ENCODE assay signal across 11 cellular contexts in the genomic region with DNA sequence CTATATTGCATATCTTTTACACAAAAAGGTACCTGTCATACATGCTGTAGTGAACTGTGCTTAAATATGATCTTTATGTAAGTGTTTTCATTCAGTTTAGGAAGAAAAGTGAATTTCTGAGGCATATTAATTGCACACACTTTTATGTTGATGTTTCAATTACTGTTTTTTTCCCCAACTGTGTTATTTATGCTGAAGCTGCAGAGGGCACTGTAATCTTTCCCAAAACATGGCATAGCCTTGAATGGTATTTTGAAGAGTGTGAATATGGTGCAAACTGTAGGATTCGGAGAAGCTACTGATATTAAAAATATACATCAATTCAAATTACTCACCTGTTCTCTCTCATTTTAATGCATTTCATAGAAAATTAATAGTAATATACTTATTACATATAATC. TPM values are rescaled to one million over a fixed set of nuclear protein-coding genes. Genes with fewer than 3 reads are reported as not detected.
DNase-seq lines count a peak whose midpoint lies in the region; ATAC-seq and TF ChIP-seq lines count a peak whose summit lies in the region.
"Had no signal": no experiment of that assay in that cellular context is flagged by ENCODE, and none has a peak within 500 bp of the region (broad histone marks: within the 10 kb centered on the region; RNA-seq: fewer than 3 reads in every experiment).

No MANE protein-coding gene starts in this region.

- no peaks in the 10 kb centered on the region for H4K20me1 ChIP-seq in mammary epithelial cell (ENCODE audit: insufficient read depth, low read length)
- H4K20me1 ChIP-seq in neural progenitor cell (ENCODE audit: low read depth) = no peaks in the 10 kb centered on the region

- dilution Hi-C loops in mammary epithelial cell (cut with HindIII; ENCODE audit: low sequenced_read_pairs) = no loop called here

- H3K36me3 ChIP-seq in mammary epithelial cell (ENCODE audit: insufficient read depth, low read length) (no peaks in the 10 kb centered on the region), neural progenitor cell (no peaks in the 10 kb centered on the region)
- H3K36me3 ChIP-seq: thoracic aorta had no signal

- no peaks in the 10 kb centered on the region for H3K4me1 Mint-ChIP-seq in neural progenitor cell
- H3K4me1 Mint-ChIP-seq in stimulated activated effector memory CD8-positive, alpha-beta T cell treated with anti-CD3 and anti-CD28 coated beads, Interleukin-12 subunit alpha, Interleukin-12 subunit beta, amount 100 ng/mL, for 72 hours = no peaks in the 10 kb centered on the region
- H3K4me1 Mint-ChIP-seq: activated naive CD8-positive, alpha-beta T cell treated with anti-CD3 and anti-CD28 coated beads, Interleukin-2, amount 10 ng/mL, durations not matched to agents 7 days and 5 days had no signal

- BruUV-seq in mammary epithelial cell (replicated peaks; lab: Mats Ljungman, UMichigan) = no TSS peak

- ATAC-seq in stimulated activated effector memory CD8-positive, alpha-beta T cell treated with anti-CD3 and anti-CD28 coated beads, Interleukin-12 subunit alpha, Interleukin-12 subunit beta, amount 100 ng/mL, for 72 hours = no peak

- H3K4me1 ChIP-seq in mammary epithelial cell (ENCODE audit: insufficient read depth, low read length) (no peaks in the 10 kb centered on the region), neural progenitor cell (no peaks in the 10 kb centered on the region)

- no peaks in the 10 kb centered on the region for H3K27me3 Mint-ChIP-seq in neural progenitor cell (ENCODE audit: insufficient read depth, low read depth)

- no peaks in the 10 kb centered on the region for H3K9me3 ChIP-seq in mammary epithelial cell (replicated peaks; ENCODE audit: insufficient read depth, low read length)
- no peaks in the 10 kb centered on the region for H3K9me3 ChIP-seq in neural progenitor cell (ENCODE audit: low read depth)
- H3K9me3 ChIP-seq: thoracic aorta had no signal

- H3K27me3 ChIP-seq in mammary epithelial cell (ENCODE audit: insufficient read depth, low read length) (no peaks in the 10 kb centered on the region), neural progenitor cell (no peaks in the 10 kb centered on the region)

- H3K79me2 ChIP-seq in mammary epithelial cell (ENCODE audit: insufficient read depth, low read length) = no peaks in the 10 kb centered on the region
- no peaks in the 10 kb centered on the region for H3K79me2 ChIP-seq in neural progenitor cell (ENCODE audit: low read depth)

- H3K4me3 Mint-ChIP-seq in neural progenitor cell = no peak overlapping the region
- H3K4me3 Mint-ChIP-seq in stimulated activated effector memory CD8-positive, alpha-beta T cell treated with anti-CD3 and anti-CD28 coated beads, Interleukin-12 subunit alpha, Interleukin-12 subunit beta, amount 100 ng/mL, for 72 hours = no peak overlapping the region
- H3K4me3 Mint-ChIP-seq: activated naive CD8-positive, alpha-beta T cell treated with anti-CD3 and anti-CD28 coated beads, Interleukin-2, amount 10 ng/mL, durations not matched to agents 7 days and 5 days had no signal

- DNase-seq in DMS 273 (lab: John Stamatoyannopoulos, UW; ENCODE audit: unreplicated experiment) (peak; percentile 30), DMS 273 treated with DMSO at 0.1 percent for 48 hours (lab: John Stamatoyannopoulos, UW) (no peak), NB4 (ENCODE audit: low read depth) (peak; percentile 20), mammary epithelial cell (peak; percentile 9), neural progenitor cell (ENCODE audit: low spot score) (peak; percentile 8), activated T-cell treated with anti-CD3 and anti-CD28 coated beads for 4 hours (no peak), KG1 (lab: John Stamatoyannopoulos, UW) (no peak)
- no peak for DNase-seq in stimulated activated effector memory CD8-positive, alpha-beta T cell treated with anti-CD3 and anti-CD28 coated beads, Interleukin-12 subunit alpha, Interleukin-12 subunit beta, amount 100 ng/mL, for 72 hours (ENCODE audit: low spot score in 2 of 2)
- DNase-seq: 8988T; activated naive CD8-positive, alpha-beta T cell treated with anti-CD3 and anti-CD28 coated beads, Interleukin-2, amount 10 ng/mL, durations not matched to agents 7 days and 5 days had no signal

- H3K4me2 ChIP-seq in mammary epithelial cell (ENCODE audit: insufficient read depth, low read depth, low read length) (no peak overlapping the region), neural progenitor cell (no peak overlapping the region)

- in situ Hi-C loops in mammary epithelial cell (cut with MboI; ENCODE audit: low sequenced_read_pairs in 2 of 2) = loop anchor here (10.0 to 25.0 kb wide), 3 partner anchors 581 to 711 kb away; no protein-coding TSS in a partner anchor

- CTCF ChIA-PET in mammary epithelial cell (lab: Charles Lee; ENCODE audit: low non-redundant PET) = no interaction called here

- no peak overlapping the region for H3K27ac Mint-ChIP-seq in neural progenitor cell
- H3K27ac Mint-ChIP-seq in stimulated activated effector memory CD8-positive, alpha-beta T cell treated with anti-CD3 and anti-CD28 coated beads, Interleukin-12 subunit alpha, Interleukin-12 subunit beta, amount 100 ng/mL, for 72 hours = no peak overlapping the region
- H3K27ac Mint-ChIP-seq: activated naive CD8-positive, alpha-beta T cell treated with anti-CD3 and anti-CD28 coated beads, Interleukin-2, amount 10 ng/mL, durations not matched to agents 7 days and 5 days had no signal

- no peaks in the 10 kb centered on the region for H3K9me3 Mint-ChIP-seq in neural progenitor cell
- H3K9me3 Mint-ChIP-seq in stimulated activated effector memory CD8-positive, alpha-beta T cell treated with anti-CD3 and anti-CD28 coated beads, Interleukin-12 subunit alpha, Interleukin-12 subunit beta, amount 100 ng/mL, for 72 hours = no peaks in the 10 kb centered on the region
- H3K9me3 Mint-ChIP-seq: activated naive CD8-positive, alpha-beta T cell treated with anti-CD3 and anti-CD28 coated beads, Interleukin-2, amount 10 ng/mL, durations not matched to agents 7 days and 5 days had no signal

- H3K27ac ChIP-seq in mammary epithelial cell (ENCODE audit: insufficient read depth, low read depth, low read length) = no peak overlapping the region
- no peak overlapping the region for H3K27ac ChIP-seq in neural progenitor cell
- H3K27ac ChIP-seq: thoracic aorta had no signal

- H3K36me3 Mint-ChIP-seq in neural progenitor cell = no peaks in the 10 kb centered on the region
- no peaks in the 10 kb centered on the region for H3K36me3 Mint-ChIP-seq in stimulated activated effector memory CD8-positive, alpha-beta T cell treated with anti-CD3 and anti-CD28 coated beads, Interleukin-12 subunit alpha, Interleukin-12 subunit beta, amount 100 ng/mL, for 72 hours
- H3K36me3 Mint-ChIP-seq: activated naive CD8-positive, alpha-beta T cell treated with anti-CD3 and anti-CD28 coated beads, Interleukin-2, amount 10 ng/mL, durations not matched to agents 7 days and 5 days had no signal

- intact Hi-C loops in mammary epithelial cell (cut with micrococcal nuclease) = loop anchor here (1.0 to 5.0 kb wide), 3 partner anchors 273 to 730 kb away; no protein-coding TSS in a partner anchor

- TF ChIP-seq CTCF in NB4 (IDR thresholded peaks at IDR 0.05; ENCODE audit: low read depth, low read length) (no peak), mammary epithelial cell (conservative IDR thresholded peaks at IDR 0.05 in 1 of 2, IDR thresholded peaks at IDR 0.05 in 1 of 2; ENCODE audit: extremely low read depth in 1 of 2, insufficient read depth in 1 of 2, low read depth in 1 of 2, low read length in 2 of 2) (peak; percentile 47 to 66), neural progenitor cell (IDR thresholded peaks at IDR 0.05) (peak; percentile 61)

- no peak for TF ChIP-seq POLR2A in NB4 (IDR thresholded peaks at IDR 0.05; ENCODE audit: extremely low read depth, insufficient read length)

- H2AFZ ChIP-seq in mammary epithelial cell (ENCODE audit: low read depth, low read length) = no peak overlapping the region
- no peak overlapping the region for H2AFZ ChIP-seq in neural progenitor cell (replicated peaks)

- H3K9ac ChIP-seq in mammary epithelial cell (ENCODE audit: insufficient read depth, low read length) (no peak overlapping the region), neural progenitor cell (no peak overlapping the region)

- H3F3A ChIP-seq in neural progenitor cell (ENCODE audit: low read depth) = no peaks in the 10 kb centered on the region

- 100% methylated on average over 1 of the region's 1 CpG for WGBS in mammary epithelial cell (ENCODE audit: low coverage, missing lambda C conversion rate)

- no peak overlapping the region for H3K4me3 ChIP-seq in NB4 (ENCODE audit: low read depth, low read length)
- no peak overlapping the region for H3K4me3 ChIP-seq in mammary epithelial cell (replicated peaks in 1 of 3; ENCODE audit: insufficient read depth in 1 of 3, low read depth in 2 of 3, low read length in 3 of 3)
- no peak overlapping the region for H3K4me3 ChIP-seq in neural progenitor cell
- H3K4me3 ChIP-seq: thoracic aorta had no signal

RNA-seq across cellular contexts. Expression of a gene that starts 6.0 kb away (rescaled TPM):
- total RNA-seq in mammary epithelial cell (10 to 100 TPM in 1 of 2 donors, 1 to 10 TPM in 1; 1.8 to 27.3 TPM), neural progenitor cell (ENCODE audit: low replicate concordance) (55.7 and 95.2 TPM in 2 replicates)
- 5.8 TPM for polyA plus RNA-seq in mammary epithelial cell
- polyA minus RNA-seq in mammary epithelial cell = 4.6 TPM

Comparison
In these comparisons a context has a peak if more than half of its experiments do, and no peak if none do; other contexts are left out.
1. DNase-seq: peak in DMS 273 (single experiment), NB4 (single experiment), mammary epithelial cell (single experiment) and neural progenitor cell (single experiment); none in DMS 273 treated with DMSO at 0.1 percent for 48 hours (single experiment), activated T-cell treated with anti-CD3 and anti-CD28 coated beads for 4 hours (single experiment), KG1 (single experiment) and stimulated activated effector memory CD8-positive, alpha-beta T cell treated with anti-CD3 and anti-CD28 coated beads, Interleukin-12 subunit alpha, Interleukin-12 subunit beta, amount 100 ng/mL, for 72 hours (0 of 2).